14 cellular contexts compared by ENCODE assay signal in the genomic region with DNA sequence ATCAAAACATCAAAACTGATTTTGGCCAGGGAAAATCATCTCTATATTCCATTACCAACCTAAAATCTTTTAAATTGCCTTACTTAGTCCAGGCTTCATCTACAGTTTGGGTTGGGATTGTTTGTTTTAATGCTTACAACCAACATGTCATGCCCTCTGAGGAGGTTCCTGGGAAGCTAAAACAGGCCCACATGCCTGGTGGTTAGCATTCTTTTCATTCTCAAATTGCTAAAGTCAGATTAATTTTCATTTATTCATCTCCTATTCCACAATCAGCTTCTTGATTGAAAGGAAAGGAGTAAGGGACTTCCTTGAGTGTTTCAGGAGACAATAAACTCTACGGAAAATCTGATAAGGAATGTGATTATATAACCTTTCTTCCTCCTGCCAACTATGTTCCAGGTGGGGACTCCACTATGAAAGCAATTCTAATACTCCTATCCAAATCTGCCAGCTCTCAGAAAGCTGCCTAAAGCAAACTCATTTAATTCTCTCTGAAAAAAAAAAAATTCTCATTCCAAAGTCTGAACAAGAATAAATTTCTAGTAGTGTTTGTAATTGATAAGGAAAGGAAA. TPM values are rescaled to one million over a fixed set of nuclear protein-coding genes. Genes with fewer than 3 reads are reported as not detected.
DNase-seq lines count a peak whose midpoint lies in the region; ATAC-seq, FAIRE-seq and TF ChIP-seq lines count a peak whose summit lies in the region.
"Had no signal": no experiment of that assay in that cellular context is flagged by ENCODE, and none has a peak within 500 bp of the region (broad histone marks: within the 10 kb centered on the region; RNA-seq: fewer than 3 reads in every experiment).

No MANE protein-coding gene starts in this region.

- H3K9me3 ChIP-seq in A549, result no peaks in the 10 kb centered on the region
- H3K9me3 ChIP-seq: upper lobe of right lung had no signal

- FAIRE-seq in A549 (lab: Jason Lieb, UNC), result no peak
- FAIRE-seq: TTC549 had no signal

- peaks cover 2% of the 10 kb centered on the region for H3K36me3 Mint-ChIP-seq in memory B cell

- TF ChIP-seq EP300 in A549 (IDR thresholded peaks at IDR 0.05) (no peak), Ishikawa (IDR thresholded peaks at IDR 0.05; ENCODE audit: borderline replicate concordance) (no peak)

- ATAC-seq in A549 (no peak), memory B cell (ENCODE audit: low read depth) (no peak), HG02623 (IDR thresholded peaks at IDR 0.05; ENCODE audit: unreplicated experiment) (no peak), GM21737 (IDR thresholded peaks at IDR 0.05; ENCODE audit: unreplicated experiment) (no peak)
- ATAC-seq: upper lobe of right lung had no signal

- TF ChIP-seq CTCF in A549 (IDR thresholded peaks at IDR 0.05) (no peak), astrocyte of the spinal cord (IDR thresholded peaks at IDR 0.05; ENCODE audit: low read depth, low read length) (no peak)

- no peak overlapping the region for H3K4me3 Mint-ChIP-seq in memory B cell
- H3K4me3 Mint-ChIP-seq: activated naive CD8-positive, alpha-beta T cell treated with anti-CD3 and anti-CD28 coated beads, Interleukin-2, amount 10 ng/mL, durations not matched to agents 7 days and 5 days had no signal

- H3K27me3 Mint-ChIP-seq in memory B cell, result no peaks in the 10 kb centered on the region
- H3K27me3 Mint-ChIP-seq: activated naive CD8-positive, alpha-beta T cell treated with anti-CD3 and anti-CD28 coated beads, Interleukin-2, amount 10 ng/mL, durations not matched to agents 7 days and 5 days had no signal

- DNase-seq in A549 (ENCODE audit: low read depth in 1 of 2, low spot score in 1 of 2), result no peak
- DNase-seq in astrocyte of the spinal cord (ENCODE audit: low read depth, low spot score), result peak; percentile 28
- no peak for DNase-seq in memory B cell (ENCODE audit: low spot score in 2 of 2)
- DNase-seq in SIG-M5 treated with dmso at 0.1 percent for 504 hours (lab: John Stamatoyannopoulos, UW; ENCODE audit: unreplicated experiment), result no peak
- DNase-seq in T-helper 1 cell, result no peak
- DNase-seq: activated naive CD8-positive, alpha-beta T cell treated with anti-CD3 and anti-CD28 coated beads, Interleukin-2, amount 10 ng/mL, durations not matched to agents 7 days and 5 days; NCI-H187; stimulated activated CD4-positive, alpha-beta T cell treated with anti-CD3 and anti-CD28 coated beads, Interleukin-2, amount 100 ng/mL, for 24 hours; upper lobe of right lung had no signal

- H3K9me3 Mint-ChIP-seq in memory B cell, result no peaks in the 10 kb centered on the region
- H3K9me3 Mint-ChIP-seq: activated naive CD8-positive, alpha-beta T cell treated with anti-CD3 and anti-CD28 coated beads, Interleukin-2, amount 10 ng/mL, durations not matched to agents 7 days and 5 days had no signal

- no peak for TF ChIP-seq POLR2A in A549 (IDR thresholded peaks at IDR 0.05; ENCODE audit: low read length)

- H3K27ac Mint-ChIP-seq in memory B cell, result peak overlapping the region; percentile 84
- H3K27ac Mint-ChIP-seq: activated naive CD8-positive, alpha-beta T cell treated with anti-CD3 and anti-CD28 coated beads, Interleukin-2, amount 10 ng/mL, durations not matched to agents 7 days and 5 days had no signal

- in situ Hi-C loops in astrocyte of the spinal cord (cut with HindIII; ENCODE audit: low sequenced_read_pairs), result no loop called here

- H3K4me2 ChIP-seq in A549, result peak overlapping the region; percentile 38

- H3K4me1 Mint-ChIP-seq in memory B cell, result peaks cover 29% of the 10 kb centered on the region

- CTCF ChIA-PET in A549 (lab: Yijun Ruan, JAX), result interaction anchor here (0.6 to 2.3 kb wide), 3 partner anchors 19 to 741 kb away, joined by 3 to 6 read pairs (median 4); no protein-coding TSS in a partner anchor

- POLR2A ChIA-PET in A549 (lab: Yijun Ruan, JAX), result interaction anchor here (1.4 kb wide), 1 partner anchor 46 kb away, joined by 3 read pairs; no protein-coding TSS in a partner anchor

- no peak for TF ChIP-seq RAD21 in A549 (conservative IDR thresholded peaks at IDR 0.05 in 1 of 2, IDR thresholded peaks at IDR 0.05 in 1 of 2)
- no peak for TF ChIP-seq RAD21 in Ishikawa (IDR thresholded peaks at IDR 0.05; ENCODE audit: low read depth)

- H3K4me3 ChIP-seq in A549 (no peak overlapping the region), astrocyte of the spinal cord (ENCODE audit: low read depth, low read length) (no peak overlapping the region)
- H3K4me3 ChIP-seq: coronary artery, upper lobe of right lung had no signal

- 21% methylated on average over 1 of the region's 1 CpG for WGBS in A549 (ENCODE audit: missing lambda C conversion rate)

- peaks cover 88% of the 10 kb centered on the region for H3K4me1 ChIP-seq in A549

- no peak overlapping the region for H3K27ac ChIP-seq in A549
- H3K27ac ChIP-seq: coronary artery, upper lobe of right lung had no signal

TF ChIP-seq in A549, 52 proteins besides CTCF, POLR2A, EP300 and RAD21 (continues in another document):
- TF ChIP-seq MYC (IDR thresholded peaks at IDR 0.05; ENCODE audit: borderline replicate concordance, low read length), result no peak
- TF ChIP-seq NR3C1 (IDR thresholded peaks at IDR 0.05), result no peak
- TF ChIP-seq MAX (IDR thresholded peaks at IDR 0.05), result no peak
- TF ChIP-seq, protein P1, sequence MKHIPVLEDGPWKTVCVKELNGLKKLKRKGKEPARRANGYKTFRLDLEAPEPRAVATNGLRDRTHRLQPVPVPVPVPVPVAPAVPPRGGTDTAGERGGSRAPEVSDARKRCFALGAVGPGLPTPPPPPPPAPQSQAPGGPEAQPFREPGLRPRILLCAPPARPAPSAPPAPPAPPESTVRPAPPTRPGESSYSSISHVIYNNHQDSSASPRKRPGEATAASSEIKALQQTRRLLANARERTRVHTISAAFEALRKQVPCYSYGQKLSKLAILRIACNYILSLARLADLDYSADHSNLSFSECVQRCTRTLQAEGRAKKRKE (CRISPR knock-in tag; IDR thresholded peaks at IDR 0.05; ENCODE audit: low read depth), result no peak
- TF ChIP-seq RNF2 (IDR thresholded peaks at IDR 0.05; ENCODE audit: borderline replicate concordance, low read depth), result no peak
- TF ChIP-seq PBX3 (IDR thresholded peaks at IDR 0.05), result no peak

TF ChIP-seq in Ishikawa, 13 proteins besides CTCF, POLR2A, EP300 and RAD21:
- TF ChIP-seq CREB1 (IDR thresholded peaks at IDR 0.05; ENCODE audit: low read depth), result no peak
- 0 out of 2 replicates have a peak, but pooled peaks have one; percentile 23 for TF ChIP-seq TEAD4 (IDR thresholded peaks at IDR 0.05)
TF ChIP-seq in Ishikawa: peak in this region for 1.

RNA-seq across cellular contexts. Expression of gene MRTFA, which starts 30.8 kb away (rescaled TPM):
- polyA plus RNA-seq in A549 (2011; rRNA removed) (6.8 and 12.8 TPM in 2 replicates), A549 (2017; fragmentation: RNase III; extraction: RNeasy Plus Mini Kit Qiagen cat#74134 plus additional on column Dnase treatment) (41.6 to 48.5 TPM (median 48.3 TPM) in 3 replicates)
- 10.8 and 13.9 TPM in 2 replicates for polyA plus RNA-seq in A549 (2012; cell fraction: cytosol; rRNA removed)
- polyA plus RNA-seq in A549 (2012; cell fraction: nucleus; rRNA removed), result 42.4 and 49.9 TPM in 2 replicates
- polyA minus RNA-seq in A549 (2011; rRNA and poly(A)+ RNA removed), result 52.3 and 59.4 TPM in 2 replicates
